24 cellular contexts compared by ENCODE assay signal in genomic region chr20:37737806-37738442, GRCh38. TPM values are rescaled to one million over a fixed set of nuclear protein-coding genes. Genes with fewer than 3 reads are reported as not detected.
DNase-seq lines count a peak whose midpoint lies in the region; ATAC-seq and TF ChIP-seq lines count a peak whose summit lies in the region.
"Had no signal": no experiment of that assay in that cellular context is flagged by ENCODE, and none has a peak within 500 bp of the region (broad histone marks: within the 10 kb centered on the region; RNA-seq: fewer than 3 reads in every experiment).

No MANE protein-coding gene starts in this region.

- 0 out of 2 replicates have a peak, but pooled peaks cover 4% of the 10 kb centered on the region for H3K79me2 ChIP-seq in OCI-LY3 (ENCODE audit: low read length)

- peaks cover 24% of the 10 kb centered on the region; the same call in 1 of the 2 replicates for H4K20me1 ChIP-seq in OCI-LY3 (ENCODE audit: insufficient read depth, low read length)

- H3K9me3 Mint-ChIP-seq in naive thymus-derived CD4-positive, alpha-beta T cell = peaks cover 0 to 2% (median 0%) of the 10 kb centered on the region in 11 donors
- H3K9me3 Mint-ChIP-seq: activated CD4-positive, alpha-beta memory T cell treated with anti-CD3 and anti-CD28 coated beads for 36 hours; activated naive CD8-positive, alpha-beta T cell treated with anti-CD3 and anti-CD28 coated beads, Interleukin-2, amount 50 U/mL, for 24 hours; CD4-positive, alpha-beta T cell; H9; T-helper 2 cell treated with Interferon-gamma antibody and Interleukin-4, amounts not matched to agents 5 μg/mL and 100 μg/mL, for 36 hours had no signal

- H3K4me3 Mint-ChIP-seq in naive thymus-derived CD4-positive, alpha-beta T cell = no peak overlapping the region
- H3K4me3 Mint-ChIP-seq: activated CD4-positive, alpha-beta memory T cell treated with anti-CD3 and anti-CD28 coated beads for 36 hours; activated naive CD8-positive, alpha-beta T cell treated with anti-CD3 and anti-CD28 coated beads, Interleukin-2, amount 50 U/mL, for 24 hours; CD4-positive, alpha-beta T cell; H9; T-helper 2 cell treated with Interferon-gamma antibody and Interleukin-4, amounts not matched to agents 5 μg/mL and 100 μg/mL, for 36 hours had no signal

- H3K36me3 Mint-ChIP-seq in naive thymus-derived CD4-positive, alpha-beta T cell = peaks cover 10 to 76% (median 49%) of the 10 kb centered on the region in 5 donors

- H3K27ac ChIP-seq in OCI-LY3 (ENCODE audit: low read length) = 0 out of 2 replicates have a peak overlapping the region, but pooled peaks have one; percentile 0
- H3K27ac ChIP-seq in naive thymus-derived CD4-positive, alpha-beta T cell (ENCODE audit: low read depth, low read length) = no peak overlapping the region
- H3K27ac ChIP-seq: neutrophil, Peyer's patch, prostate gland, SK-N-MC had no signal

- H3K4me1 ChIP-seq in OCI-LY3 (ENCODE audit: low read length) = peaks cover 18% of the 10 kb centered on the region
- H3K4me1 ChIP-seq in naive thymus-derived CD4-positive, alpha-beta T cell (ENCODE audit: control insufficient read depth in 2 of 2, insufficient read depth in 2 of 2, low read length in 2 of 2) = no peaks in the 10 kb centered on the region
- H3K4me1 ChIP-seq: Peyer's patch had no signal

- H3K4me2 ChIP-seq in OCI-LY3 (ENCODE audit: low read length) = no peak overlapping the region

- TF ChIP-seq CTCF in OCI-LY3 (IDR thresholded peaks at IDR 0.05; ENCODE audit: low read depth, low read length) (no peak), fibroblast of the aortic adventitia (IDR thresholded peaks at IDR 0.05; ENCODE audit: insufficient read depth, low read length) (no peak), lower leg skin (IDR thresholded peaks at IDR 0.05) (no peak)

- peaks cover 0 to 10% (median 0%) of the 10 kb centered on the region in 7 donors for H3K4me1 Mint-ChIP-seq in naive thymus-derived CD4-positive, alpha-beta T cell

- ATAC-seq in naive thymus-derived CD4-positive, alpha-beta T cell = peak; percentile 36
- ATAC-seq: activated naive CD8-positive, alpha-beta T cell treated with anti-CD3 and anti-CD28 coated beads, Interleukin-2, amount 50 U/mL, for 24 hours had no signal

- intact Hi-C loops in naive thymus-derived CD4-positive, alpha-beta T cell (cut with micrococcal nuclease) = no loop called here
- intact Hi-C loops in lower leg skin (cut with DNase I; ENCODE audit: low total_unique reads) = no loop called here

- no peaks in the 10 kb centered on the region for H3K9me3 ChIP-seq in OCI-LY3 (ENCODE audit: insufficient read depth, low read length)
- H3K9me3 ChIP-seq in naive thymus-derived CD4-positive, alpha-beta T cell (ENCODE audit: control insufficient read depth in 2 of 3, low read length in 3 of 3) = no peaks in the 10 kb centered on the region
- H3K9me3 ChIP-seq: neutrophil, Peyer's patch, prostate gland had no signal

- H2AFZ ChIP-seq in OCI-LY3 (ENCODE audit: low read depth, low read length) = no peak overlapping the region

- 87 to 94% methylated on average over 5 of the region's 5 CpGs for WGBS in lower leg skin, 2 donors

- POLR2A ChIA-PET in naive thymus-derived CD4-positive, alpha-beta T cell (lab: Charles Lee) = no interaction called here

- H3K27me3 Mint-ChIP-seq in naive thymus-derived CD4-positive, alpha-beta T cell = no peaks in the 10 kb centered on the region
- H3K27me3 Mint-ChIP-seq: activated CD4-positive, alpha-beta memory T cell treated with anti-CD3 and anti-CD28 coated beads for 36 hours; activated naive CD8-positive, alpha-beta T cell treated with anti-CD3 and anti-CD28 coated beads, Interleukin-2, amount 50 U/mL, for 24 hours; CD4-positive, alpha-beta T cell had no signal

- peaks cover 59% of the 10 kb centered on the region for H3K36me3 ChIP-seq in OCI-LY3 (replicated peaks; ENCODE audit: low read depth, low read length)
- H3K36me3 ChIP-seq in naive thymus-derived CD4-positive, alpha-beta T cell (ENCODE audit: control insufficient read depth in 2 of 3, insufficient read depth in 3 of 3, low read length in 3 of 3) = peaks cover 0 to 52% (median 0%) of the 10 kb centered on the region in 3 experiments
- H3K36me3 ChIP-seq: prostate gland had no signal

- TF ChIP-seq POLR2A in lower leg skin (IDR thresholded peaks at IDR 0.05) = no peak

- DNase-seq in LHCN-M2 (ENCODE audit: low read depth) (peak; percentile 49), fibroblast of the aortic adventitia (ENCODE audit: low read depth) (peak; percentile 43), dedifferentiated amniotic fluid mesenchymal stem cell (ENCODE audit: extremely low spot score) (no peak), lower leg skin (ENCODE audit: low spot score in 2 of 2) (no peak)
- no peak for DNase-seq in naive thymus-derived CD4-positive, alpha-beta T cell
- DNase-seq in effector CD4-positive, alpha-beta T cell = no peak
- DNase-seq: activated CD4-positive, alpha-beta memory T cell treated with anti-CD3 and anti-CD28 coated beads for 36 hours; activated CD4-positive, CD25-positive, alpha-beta regulatory T cell; activated gamma-delta T cell; activated naive CD8-positive, alpha-beta T cell treated with anti-CD3 and anti-CD28 coated beads, Interleukin-2, amount 50 U/mL, for 24 hours; activated T-cell treated with anti-CD3 and anti-CD28 coated beads for 4 hours; CD4-positive, alpha-beta T cell; H9; NCI-H1436; NCI-H446; Peyer's patch; small intestine; stimulated activated CD4-positive, alpha-beta T cell treated with anti-CD3 and anti-CD28 coated beads, Interleukin-1b, Interleukin-23, amount 100 ng/mL, for 48 hours; trophoblast cell had no signal

- H3K4me3 ChIP-seq in OCI-LY3 (ENCODE audit: low read length) (no peak overlapping the region), fibroblast of the aortic adventitia (ENCODE audit: low read depth, low read length) (no peak overlapping the region), lower leg skin (ENCODE audit: low read depth, poor library complexity, severe bottlenecking) (no peak overlapping the region)
- H3K4me3 ChIP-seq in naive thymus-derived CD4-positive, alpha-beta T cell (ENCODE audit: low read length) = no peak overlapping the region
- H3K4me3 ChIP-seq: Peyer's patch, prostate gland, SK-N-MC had no signal

- H3K27me3 ChIP-seq in OCI-LY3 (ENCODE audit: low read depth, low read length) = no peaks in the 10 kb centered on the region
- H3K27me3 ChIP-seq in naive thymus-derived CD4-positive, alpha-beta T cell (ENCODE audit: control insufficient read depth in 2 of 2, insufficient read depth in 2 of 2, low read length in 2 of 2) = no peaks in the 10 kb centered on the region
- H3K27me3 ChIP-seq: neutrophil, Peyer's patch had no signal

- H3K9ac ChIP-seq in OCI-LY3 (ENCODE audit: low read length) = no peak overlapping the region

- H3K27ac Mint-ChIP-seq in naive thymus-derived CD4-positive, alpha-beta T cell = no peak overlapping the region
- H3K27ac Mint-ChIP-seq: activated CD4-positive, alpha-beta memory T cell treated with anti-CD3 and anti-CD28 coated beads for 36 hours; activated naive CD8-positive, alpha-beta T cell treated with anti-CD3 and anti-CD28 coated beads, Interleukin-2, amount 50 U/mL, for 24 hours; CD4-positive, alpha-beta T cell; H9; T-helper 2 cell treated with Interferon-gamma antibody and Interleukin-4, amounts not matched to agents 5 μg/mL and 100 μg/mL, for 36 hours had no signal

- CTCF ChIA-PET in naive thymus-derived CD4-positive, alpha-beta T cell (lab: Charles Lee) = interaction anchor here (1.1 kb wide), 1 partner anchor 11 kb away, joined by 3 read pairs; no protein-coding TSS in a partner anchor

RNA-seq across cellular contexts. Expression of gene CTNNBL1, which starts 44.1 kb away (rescaled TPM):
- total RNA-seq in LHCN-M2 (2014; rRNA removed) (33.6 and 41.7 TPM in 2 replicates), fibroblast of the aortic adventitia (ENCODE audit: low replicate concordance) (23.1 and 25.4 TPM in 2 replicates), lower leg skin (10 to 100 TPM; 22.0 to 35.0 (median 27.5) TPM)
- polyA plus RNA-seq in LHCN-M2 (2012) = 59.1 TPM
- total RNA-seq in naive thymus-derived CD4-positive, alpha-beta T cell = 10 to 100 TPM; 41.7 to 72.9 (median 49.1) TPM
- polyA plus RNA-seq in naive thymus-derived CD4-positive, alpha-beta T cell = 10 to 100 TPM; 84.0 to 93.4 TPM

Comparison
In these comparisons a context has a peak if more than half of its experiments do, and no peak if none do; other contexts are left out.
1. DNase-seq: peak in LHCN-M2 (single experiment) and fibroblast of the aortic adventitia (single experiment); none in naive thymus-derived CD4-positive, alpha-beta T cell (0 of 9), dedifferentiated amniotic fluid mesenchymal stem cell (single experiment), effector CD4-positive, alpha-beta T cell (single experiment) and lower leg skin (0 of 2).